Comparison of ENCODE assay signal across 10 cellular contexts in the genomic region with DNA sequence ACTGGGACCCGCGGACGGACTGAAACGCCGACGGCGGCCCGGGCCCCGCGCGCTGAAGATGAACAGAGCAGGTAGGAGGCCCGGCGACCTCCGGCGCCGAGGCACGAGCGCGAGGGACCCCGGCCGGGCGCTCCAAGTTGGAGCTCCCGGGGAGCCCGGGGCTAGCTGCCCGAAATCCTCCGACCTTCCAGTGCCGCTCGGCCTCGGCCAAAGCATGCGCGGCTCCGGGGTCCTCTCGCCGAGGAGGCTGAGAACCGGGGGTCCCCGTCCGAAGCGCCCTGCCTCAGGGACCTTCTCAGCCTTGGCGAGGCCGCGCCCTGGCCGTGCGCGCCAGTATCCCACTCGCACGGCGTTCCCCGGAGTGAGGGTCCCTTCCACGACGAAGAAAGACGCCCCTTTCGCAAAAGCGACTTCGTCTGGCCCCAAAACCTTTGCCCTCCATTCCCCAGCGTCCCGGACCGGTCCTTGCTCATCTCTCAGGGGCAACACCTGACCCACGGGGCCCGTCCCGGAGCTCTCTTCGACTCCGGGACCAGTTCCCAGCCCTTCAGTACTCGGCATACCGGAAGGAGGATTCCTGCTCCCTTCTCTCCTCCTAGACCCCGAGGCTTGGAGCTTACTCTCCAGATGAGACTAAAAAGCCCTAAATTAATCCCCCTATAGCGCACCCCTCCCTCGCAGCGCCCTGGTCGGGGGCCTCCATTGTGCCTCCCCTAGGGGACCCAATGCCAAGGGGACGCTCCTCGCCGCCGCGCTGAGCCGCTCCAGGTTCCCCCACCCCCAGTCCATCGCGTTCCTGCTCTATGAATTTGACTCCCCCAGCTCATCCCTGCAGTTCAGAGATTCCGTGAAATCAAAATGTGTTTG. TPM values are rescaled to one million over a fixed set of nuclear protein-coding genes. Genes with fewer than 3 reads are reported as not detected.
DNase-seq lines count a peak whose midpoint lies in the region; ATAC-seq and TF ChIP-seq lines count a peak whose summit lies in the region.
"Had no signal": no experiment of that assay in that cellular context is flagged by ENCODE, and none has a peak within 500 bp of the region (broad histone marks: within the 10 kb centered on the region; RNA-seq: fewer than 3 reads in every experiment).

No MANE protein-coding gene starts in this region.

- H3K4me3 ChIP-seq in MG63: peak overlapping the region; percentile 13; the same call in 1 of the 2 replicates
- peak overlapping the region; percentile 37 for H3K4me3 ChIP-seq in lower leg skin (ENCODE audit: low read depth, poor library complexity, severe bottlenecking)
- peak overlapping the region; percentile 56 to 71 (median 67) for H3K4me3 ChIP-seq in skeletal muscle tissue (ENCODE audit: low read length in 3 of 3)
- H3K4me3 ChIP-seq: SK-N-MC had no signal

- ATAC-seq in HG02759 (IDR thresholded peaks at IDR 0.05; ENCODE audit: unreplicated experiment) (no peak), HG03432 (IDR thresholded peaks at IDR 0.05; ENCODE audit: unreplicated experiment) (no peak)

- no peak for TF ChIP-seq CTCF in lower leg skin (IDR thresholded peaks at IDR 0.05)

- intact Hi-C loops in lower leg skin (cut with DNase I; ENCODE audit: low total_unique reads): no loop called here

- H3K4me1 ChIP-seq in skeletal muscle tissue (ENCODE audit: control insufficient read depth in 3 of 3, insufficient read depth in 3 of 3, low read length in 3 of 3): peaks cover 8 to 21% (median 20%) of the 10 kb centered on the region in 3 donors

- DNase-seq in MG63 (no peak), ecto neural progenitor cell (ENCODE audit: low spot score) (peak; percentile 58), lower leg skin (ENCODE audit: low spot score in 2 of 2) (no peak), NCI-H2107 treated with DMSO at 0.1 percent for 48 hours (lab: John Stamatoyannopoulos, UW; ENCODE audit: unreplicated experiment) (no peak)
- no peak for DNase-seq in stimulated activated CD8-positive, alpha-beta memory T cell treated with anti-CD3 and anti-CD28 coated beads, Interleukin-4, amount 100 ng/mL, for 48 hours
- DNase-seq: NCI-H1930 had no signal

- 4 to 5% methylated on average over 29 to 64 of the region's 78 CpGs for WGBS in lower leg skin, 2 donors

- H3K36me3 ChIP-seq in MG63 (no peaks in the 10 kb centered on the region), skeletal muscle tissue (ENCODE audit: control insufficient read depth in 3 of 3, insufficient read depth in 3 of 3, low read length in 3 of 3) (no peaks in the 10 kb centered on the region)

- no peaks in the 10 kb centered on the region for H3K9me3 ChIP-seq in MG63
- H3K9me3 ChIP-seq in skeletal muscle tissue (ENCODE audit: control insufficient read depth in 3 of 3, low read length in 3 of 3): no peaks in the 10 kb centered on the region

- TF ChIP-seq POLR2A in lower leg skin (IDR thresholded peaks at IDR 0.05): no peak

- H3K27ac ChIP-seq in skeletal muscle tissue (ENCODE audit: low read depth, low read length): peak overlapping the region; percentile 60
- H3K27ac ChIP-seq: SK-N-MC had no signal

- peak overlapping the region; percentile 32 to 70 (median 61) for H3K9ac ChIP-seq in skeletal muscle tissue (ENCODE audit: low read depth in 1 of 3, low read length in 3 of 3)

- H3K27me3 ChIP-seq in MG63: peaks cover 8% of the 10 kb centered on the region; the same call in 1 of the 2 replicates
- peaks cover 20 to 33% (median 28%) of the 10 kb centered on the region in 3 donors for H3K27me3 ChIP-seq in skeletal muscle tissue (ENCODE audit: control insufficient read depth in 3 of 3, insufficient read depth in 3 of 3, low read length in 3 of 3)

RNA-seq across cellular contexts. Expression of a gene that starts 7.7 kb away (rescaled TPM):
- 0.40 TPM in 1 of 2 replicates, not detected in the other for total RNA-seq in MG63 (2014; rRNA removed; shearing (Covaris generic); ENCODE audit: low replicate concordance)
- total RNA-seq in lower leg skin (10 to 100 TPM in 1 of 4 donors, 1 to 10 TPM in 3; 3.8 to 10.2 (median 7.6) TPM), skeletal muscle tissue (15.7 TPM)

Comparison
In these comparisons a context has a peak if more than half of its experiments do, and no peak if none do; other contexts are left out.
1. H3K4me3 ChIP-seq: peak in every context shown above with its lines; median percentile 67 in skeletal muscle tissue; 37 in lower leg skin; 13 in MG63.